In the genomic region with DNA sequence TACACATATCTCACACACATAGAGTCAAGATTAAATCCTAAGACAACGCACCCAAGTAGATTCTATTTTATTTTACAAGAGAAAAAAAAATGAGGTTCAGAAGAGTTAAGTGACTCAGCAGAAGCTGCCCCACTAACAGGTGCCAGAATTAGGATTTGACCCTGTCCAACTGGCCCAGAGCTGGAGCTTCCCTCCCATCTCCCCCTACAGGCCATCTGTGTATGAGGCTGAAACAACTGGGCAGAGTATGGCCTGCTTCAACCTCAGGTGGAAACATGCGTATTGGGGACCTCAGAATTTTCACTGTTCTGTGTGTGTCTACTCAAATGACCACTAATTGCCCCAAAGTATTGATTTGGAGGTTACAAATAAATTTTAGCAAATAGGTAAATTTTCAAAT, we compare ENCODE assay signal across 11 cellular contexts. TPM values are rescaled to one million over a fixed set of nuclear protein-coding genes. Genes with fewer than 3 reads are reported as not detected.
DNase-seq lines count a peak whose midpoint lies in the region; ATAC-seq and TF ChIP-seq lines count a peak whose summit lies in the region.
"Had no signal": no experiment of that assay in that cellular context is flagged by ENCODE, and none has a peak within 500 bp of the region (broad histone marks: within the 10 kb centered on the region; RNA-seq: fewer than 3 reads in every experiment).

No MANE protein-coding gene starts in this region.

- ATAC-seq in activated naive CD4-positive, alpha-beta T cell treated with anti-CD3 and anti-CD28 coated beads, Interleukin-2, amount 50 U/mL, for 72 hours = no peak

- H3K27me3 ChIP-seq in fibroblast of lung (ENCODE audit: control insufficient read depth, insufficient read depth, low read length) = no peaks in the 10 kb centered on the region
- H3K27me3 ChIP-seq in transverse colon = no peaks in the 10 kb centered on the region
- H3K27me3 ChIP-seq: SJSA1 had no signal

- H4K20me1 ChIP-seq in fibroblast of lung (ENCODE audit: control insufficient read depth, extremely low read depth, insufficient read depth, low read length) = no peaks in the 10 kb centered on the region

- in situ Hi-C loops in transverse colon (cut with MboI; ENCODE audit: low pct_ligation_motif_present in 1 of 4, low pct_unique_long_range_greater_than_20kb in 1 of 4, low sequenced_read_pairs in 3 of 4) = no loop called here

- no peak overlapping the region for H2AFZ ChIP-seq in fibroblast of lung (ENCODE audit: low read length)

- intact Hi-C loops in transverse colon (cut with DNase I; ENCODE audit: low total_unique reads) = no loop called here

- no peak overlapping the region for H3K27ac Mint-ChIP-seq in activated naive CD4-positive, alpha-beta T cell treated with anti-CD3 and anti-CD28 coated beads, Interleukin-2, amount 50 U/mL, for 72 hours
- H3K27ac Mint-ChIP-seq: activated naive CD8-positive, alpha-beta T cell had no signal

- H3K36me3 ChIP-seq in fibroblast of lung (ENCODE audit: control insufficient read depth, insufficient read depth, low read length) (no peaks in the 10 kb centered on the region), transverse colon (no peaks in the 10 kb centered on the region)
- H3K36me3 ChIP-seq: SJSA1 had no signal

- no peaks in the 10 kb centered on the region for H3K4me1 ChIP-seq in fibroblast of lung (ENCODE audit: control insufficient read depth, extremely low read depth, insufficient read depth, low read length)
- H3K4me1 ChIP-seq in transverse colon = no peaks in the 10 kb centered on the region

- H3K9ac ChIP-seq in fibroblast of lung (ENCODE audit: insufficient read depth, low read length) = no peak overlapping the region

- no peaks in the 10 kb centered on the region for H3K79me2 ChIP-seq in fibroblast of lung (ENCODE audit: control insufficient read depth, insufficient read depth, low read length)

- H3K4me2 ChIP-seq in fibroblast of lung (ENCODE audit: extremely low read depth, insufficient read depth, low read length) = no peak overlapping the region

- 75 to 93% methylated on average over 2 of the region's 2 CpGs for WGBS in transverse colon (ENCODE audit: low coverage in 1 of 2), 2 donors

- no peak for TF ChIP-seq EP300 in transverse colon (IDR thresholded peaks at IDR 0.05; ENCODE audit: low read depth)

- no peak for TF ChIP-seq POLR2A in transverse colon (IDR thresholded peaks at IDR 0.05)

- peak; percentile 39 to 62 for TF ChIP-seq CTCF in fibroblast of lung (conservative IDR thresholded peaks at IDR 0.05 in 1 of 2, IDR thresholded peaks at IDR 0.05 in 1 of 2; ENCODE audit: low read depth in 1 of 2, low read length in 2 of 2)
- peak in 3 of 5 experiments; percentile 13 to 33 (median 13) for TF ChIP-seq CTCF in transverse colon (IDR thresholded peaks at IDR 0.05)

- DNase-seq in SIG-M5 treated with dmso at 0.1 percent for 504 hours (lab: John Stamatoyannopoulos, UW; ENCODE audit: unreplicated experiment) (peak; percentile 22), SIG-M5 (lab: John Stamatoyannopoulos, UW) (no peak), OCI-M1 (lab: John Stamatoyannopoulos, UW) (peak; percentile 38), fibroblast of lung (ENCODE audit: low read depth in 2 of 2) (no peak), transverse colon (no peak), UCSD-AML1 (lab: John Stamatoyannopoulos, UW; ENCODE audit: unreplicated experiment) (no peak), NCI-H187 (lab: John Stamatoyannopoulos, UW) (no peak)
- DNase-seq in activated naive CD4-positive, alpha-beta T cell treated with anti-CD3 and anti-CD28 coated beads, Interleukin-2, amount 50 U/mL, for 72 hours (ENCODE audit: low spot score in 2 of 2) = no peak
- DNase-seq: kidney glomerular epithelial cell had no signal

- H3K9me3 ChIP-seq in fibroblast of lung (ENCODE audit: control insufficient read depth, insufficient read depth, low read depth, low read length) = no peaks in the 10 kb centered on the region
- H3K9me3 ChIP-seq in transverse colon = no peaks in the 10 kb centered on the region
- H3K9me3 ChIP-seq: SJSA1 had no signal

- H3K9me3 Mint-ChIP-seq in activated naive CD4-positive, alpha-beta T cell treated with anti-CD3 and anti-CD28 coated beads, Interleukin-2, amount 50 U/mL, for 72 hours = no peaks in the 10 kb centered on the region

- H3K27ac ChIP-seq in fibroblast of lung (ENCODE audit: insufficient read depth, low read length) = no peak overlapping the region
- H3K27ac ChIP-seq in transverse colon = no peak overlapping the region
- H3K27ac ChIP-seq: SJSA1 had no signal

- H3K4me3 ChIP-seq in fibroblast of lung (replicated peaks in 1 of 4; ENCODE audit: control extremely low read depth in 1 of 4, insufficient read depth in 1 of 4, low read depth in 3 of 4, low read length in 4 of 4) (no peak overlapping the region), transverse colon (no peak overlapping the region)
- H3K4me3 ChIP-seq: SJSA1 had no signal

- no peaks in the 10 kb centered on the region for H3K36me3 Mint-ChIP-seq in activated naive CD4-positive, alpha-beta T cell treated with anti-CD3 and anti-CD28 coated beads, Interleukin-2, amount 50 U/mL, for 72 hours
- H3K36me3 Mint-ChIP-seq: activated naive CD8-positive, alpha-beta T cell had no signal

RNA-seq across cellular contexts. Expression of a gene that starts 29.9 kb away (rescaled TPM):
- total RNA-seq in fibroblast of lung (53.4 and 55.5 TPM in 2 replicates), transverse colon (10 to 100 TPM in 3 of 4 donors, 1 to 10 TPM in 1; 7.4 to 28.1 (median 20.2) TPM)
- 62.3 and 69.5 TPM in 2 replicates for polyA plus RNA-seq in fibroblast of lung
- 56.9 and 67.9 TPM in 2 replicates for polyA plus RNA-seq in fibroblast of lung (2012)
- 1.3 and 4.5 TPM in 2 replicates for polyA minus RNA-seq in fibroblast of lung (ENCODE audit: low replicate concordance)
- total RNA-seq in activated naive CD4-positive, alpha-beta T cell treated with anti-CD3 and anti-CD28 coated beads, Interleukin-2, amount 50 U/mL, for 72 hours = 10 to 100 TPM; 62.1 to 85.2 TPM

Comparison
In these comparisons a context has a peak if more than half of its experiments do, and no peak if none do; other contexts are left out.
1. DNase-seq: peak in SIG-M5 treated with dmso at 0.1 percent for 504 hours (single experiment) and OCI-M1 (single experiment); none in SIG-M5 (single experiment), fibroblast of lung (0 of 2), transverse colon (single experiment), UCSD-AML1 (single experiment), activated naive CD4-positive, alpha-beta T cell treated with anti-CD3 and anti-CD28 coated beads, Interleukin-2, amount 50 U/mL, for 72 hours (0 of 2) and NCI-H187 (0 of 2).